In genomic region chr20:3237958-3238615, GRCh38 we compare ENCODE assay signal across 9 cellular contexts. TPM values are rescaled to one million over a fixed set of nuclear protein-coding genes. Genes with fewer than 3 reads are reported as not detected.
DNase-seq lines count a peak whose midpoint lies in the region; ATAC-seq and TF ChIP-seq lines count a peak whose summit lies in the region.
"Had no signal": no experiment of that assay in that cellular context is flagged by ENCODE, and none has a peak within 500 bp of the region (broad histone marks: within the 10 kb centered on the region; RNA-seq: fewer than 3 reads in every experiment).

No MANE protein-coding gene starts in this region.

- H3K27ac ChIP-seq in left lung (no peak overlapping the region), tibial nerve (no peak overlapping the region)

- ATAC-seq in activated T-cell treated with anti-CD3 and anti-CD28 coated beads, Interleukin-2, amount 50 U/mL, for 4 hours, result peak; percentile 17 to 20
- peak; percentile 13 for ATAC-seq in activated naive CD8-positive, alpha-beta T cell treated with anti-CD3 and anti-CD28 coated beads, Interleukin-2, amount 10 ng/mL, durations not matched to agents 7 days and 5 days (ENCODE audit: low read depth)
- no peak for ATAC-seq in left lung
- ATAC-seq in GM21737 (IDR thresholded peaks at IDR 0.05; ENCODE audit: unreplicated experiment), result no peak

- H3K9me3 ChIP-seq in left lung (no peaks in the 10 kb centered on the region), tibial nerve (no peaks in the 10 kb centered on the region)

- POLR2A ChIA-PET in activated naive CD8-positive, alpha-beta T cell treated with anti-CD3 and anti-CD28 coated beads, Interleukin-2, amount 10 ng/mL, durations not matched to agents 7 days and 5 days (lab: Charles Lee), result interaction anchor here (1.0 to 1.8 kb wide), 3 partner anchors 10 to 28 kb away, joined by 3 to 9 read pairs (median 6); partner anchors contain the start of gene ITPA

- peak overlapping the region; percentile 79 for H3K4me3 Mint-ChIP-seq in activated T-cell treated with anti-CD3 and anti-CD28 coated beads, Interleukin-2, amount 50 U/mL, for 4 hours
- peak overlapping the region; percentile 84 for H3K4me3 Mint-ChIP-seq in activated naive CD8-positive, alpha-beta T cell treated with anti-CD3 and anti-CD28 coated beads, Interleukin-2, amount 10 ng/mL, durations not matched to agents 7 days and 5 days

- no peaks in the 10 kb centered on the region for H3K9me3 Mint-ChIP-seq in activated T-cell treated with anti-CD3 and anti-CD28 coated beads, Interleukin-2, amount 50 U/mL, for 4 hours
- H3K9me3 Mint-ChIP-seq in activated naive CD8-positive, alpha-beta T cell treated with anti-CD3 and anti-CD28 coated beads, Interleukin-2, amount 10 ng/mL, durations not matched to agents 7 days and 5 days, result no peaks in the 10 kb centered on the region

- H3K4me1 Mint-ChIP-seq in activated T-cell treated with anti-CD3 and anti-CD28 coated beads, Interleukin-2, amount 50 U/mL, for 4 hours (ENCODE audit: low read depth), result peaks cover 7% of the 10 kb centered on the region
- peaks cover 8% of the 10 kb centered on the region for H3K4me1 Mint-ChIP-seq in activated naive CD8-positive, alpha-beta T cell treated with anti-CD3 and anti-CD28 coated beads, Interleukin-2, amount 10 ng/mL, durations not matched to agents 7 days and 5 days

- peaks cover 53% of the 10 kb centered on the region for H3K27me3 Mint-ChIP-seq in activated T-cell treated with anti-CD3 and anti-CD28 coated beads, Interleukin-2, amount 50 U/mL, for 4 hours (ENCODE audit: low read depth)
- H3K27me3 Mint-ChIP-seq in activated naive CD8-positive, alpha-beta T cell treated with anti-CD3 and anti-CD28 coated beads, Interleukin-2, amount 10 ng/mL, durations not matched to agents 7 days and 5 days, result peaks cover 58% of the 10 kb centered on the region

- DNase-seq in activated T-cell treated with anti-CD3 and anti-CD28 coated beads, Interleukin-2, amount 50 U/mL, for 4 hours, result no peak
- DNase-seq in activated T-cell treated with anti-CD3 and anti-CD28 coated beads for 4 hours (no peak), left lung (peak in 1 of 2 donors; percentile 77), tibial nerve (ENCODE audit: low spot score in 2 of 2) (no peak), glomerular visceral epithelial cell (ENCODE audit: extremely low spot score) (no peak), NCI-H526 (lab: John Stamatoyannopoulos, UW) (no peak)
- DNase-seq in activated naive CD8-positive, alpha-beta T cell treated with anti-CD3 and anti-CD28 coated beads, Interleukin-2, amount 10 ng/mL, durations not matched to agents 7 days and 5 days, result peak; percentile 44
- DNase-seq: DND-41 had no signal

- H3K36me3 ChIP-seq in left lung, result no peaks in the 10 kb centered on the region
- no peaks in the 10 kb centered on the region for H3K36me3 ChIP-seq in tibial nerve

- TF ChIP-seq CTCF in left lung (IDR thresholded peaks at IDR 0.05), result no peak
- no peak for TF ChIP-seq CTCF in tibial nerve (IDR thresholded peaks at IDR 0.05)

- peak overlapping the region; percentile 73 to 79 for H3K4me3 ChIP-seq in left lung
- peak overlapping the region; percentile 41 to 66 (median 49) for H3K4me3 ChIP-seq in tibial nerve

- 4 to 6% methylated on average over 23 to 47 of the region's 59 CpGs for WGBS in tibial nerve, 2 donors

- H3K27ac Mint-ChIP-seq in activated naive CD8-positive, alpha-beta T cell treated with anti-CD3 and anti-CD28 coated beads, Interleukin-2, amount 10 ng/mL, durations not matched to agents 7 days and 5 days, result no peak overlapping the region

- TF ChIP-seq EP300 in tibial nerve (IDR thresholded peaks at IDR 0.05), result no peak

- H3K27me3 ChIP-seq in left lung, result peaks cover 19 to 88% of the 10 kb centered on the region in 2 donors
- peaks cover 0 to 74% of the 10 kb centered on the region in 2 donors for H3K27me3 ChIP-seq in tibial nerve

- no peak for TF ChIP-seq POLR2A in tibial nerve (IDR thresholded peaks at IDR 0.05)

- intact Hi-C loops in left lung (cut with DNase I), result no loop called here

- H3K4me1 ChIP-seq in left lung, result peaks cover 8 to 28% of the 10 kb centered on the region in 2 donors
- H3K4me1 ChIP-seq in tibial nerve, result peaks cover 0 to 26% (median 17%) of the 10 kb centered on the region in 4 donors

- no peaks in the 10 kb centered on the region for H3K36me3 Mint-ChIP-seq in activated T-cell treated with anti-CD3 and anti-CD28 coated beads, Interleukin-2, amount 50 U/mL, for 4 hours (ENCODE audit: insufficient read depth)
- peaks cover 2% of the 10 kb centered on the region for H3K36me3 Mint-ChIP-seq in activated naive CD8-positive, alpha-beta T cell treated with anti-CD3 and anti-CD28 coated beads, Interleukin-2, amount 10 ng/mL, durations not matched to agents 7 days and 5 days

RNA-seq across cellular contexts. Expression of gene SLC4A11, which starts 0.9 kb away (rescaled TPM):
- total RNA-seq in activated T-cell treated with anti-CD3 and anti-CD28 coated beads, Interleukin-2, amount 50 U/mL, for 4 hours, result 1 to 10 TPM; 1.3 to 3.1 (median 1.4) TPM
- 1 to 10 TPM; 1.9 to 2.4 TPM for total RNA-seq in activated naive CD8-positive, alpha-beta T cell treated with anti-CD3 and anti-CD28 coated beads, Interleukin-2, amount 10 ng/mL, durations not matched to agents 7 days and 5 days
- total RNA-seq in left lung (1 to 10 TPM; 3.5 to 4.8 TPM), tibial nerve (under 1 TPM in 2 of 4 donors, not detected in 2; 0.21 to 0.78 TPM)

RNA-seq across cellular contexts. Expression of gene ITPA, which starts 28.8 kb away (rescaled TPM):
- total RNA-seq in activated T-cell treated with anti-CD3 and anti-CD28 coated beads, Interleukin-2, amount 50 U/mL, for 4 hours, result 100 to 1,000 TPM; 106 to 138 (median 130) TPM
- total RNA-seq in activated naive CD8-positive, alpha-beta T cell treated with anti-CD3 and anti-CD28 coated beads, Interleukin-2, amount 10 ng/mL, durations not matched to agents 7 days and 5 days, result 10 to 100 TPM; 44.3 to 44.4 TPM
- 10 to 100 TPM; 45.7 to 48.0 TPM for total RNA-seq in left lung
- 10 to 100 TPM; 39.4 to 62.4 (median 50.5) TPM for total RNA-seq in tibial nerve

RNA-seq across cellular contexts. Expression of gene DDRGK1, which starts 33.6 kb away (rescaled TPM):
- 10 to 100 TPM; 65.4 to 75.8 (median 68.9) TPM for total RNA-seq in activated T-cell treated with anti-CD3 and anti-CD28 coated beads, Interleukin-2, amount 50 U/mL, for 4 hours
- 10 to 100 TPM; 58.1 to 59.2 TPM for total RNA-seq in activated naive CD8-positive, alpha-beta T cell treated with anti-CD3 and anti-CD28 coated beads, Interleukin-2, amount 10 ng/mL, durations not matched to agents 7 days and 5 days
- total RNA-seq in left lung (100 to 1,000 TPM in 1 of 2 donors, 10 to 100 TPM in 1; 83.9 to 107 TPM), tibial nerve (100 to 1,000 TPM in 2 of 4 donors, 10 to 100 TPM in 2; 76.7 to 117 (median 89.9) TPM)

Comparison
In these comparisons a context has a peak if more than half of its experiments do, and no peak if none do; other contexts are left out.
1. ATAC-seq: peak in activated T-cell treated with anti-CD3 and anti-CD28 coated beads, Interleukin-2, amount 50 U/mL, for 4 hours (2 of 2) and activated naive CD8-positive, alpha-beta T cell treated with anti-CD3 and anti-CD28 coated beads, Interleukin-2, amount 10 ng/mL, durations not matched to agents 7 days and 5 days (single experiment); none in left lung (single experiment) and GM21737 (single experiment).